In genomic region chr15:57376695-57377477, GRCh38 we compare ENCODE assay signal across 8 cellular contexts. TPM values are rescaled to one million over a fixed set of nuclear protein-coding genes. Genes with fewer than 3 reads are reported as not detected.
A peak's percentile ranks its signal among the peaks of the same experiment; 100 is the strongest.
DNase-seq lines count a peak whose midpoint lies in the region; ATAC-seq and TF ChIP-seq lines count a peak whose summit lies in the region.

No MANE protein-coding gene starts in this region.

- DNase-seq in EL: peak; percentile 30
- peak in 1 of 2 experiments; percentile 4 for DNase-seq in PC-9
- no peak for DNase-seq in fibroblast of villous mesenchyme (ENCODE audit: low read depth)
- DNase-seq in omental fat pad (ENCODE audit: low spot score): peak; percentile 32
- DNase-seq in NCI-H446 treated with DMSO at 0.1 percent for 48 hours (lab: John Stamatoyannopoulos, UW): no peak

- H3F3A ChIP-seq in PC-9 (ENCODE audit: insufficient read depth, low read depth): no peaks in the 10 kb centered on the region

- H3K4me3 ChIP-seq in PC-9 (peak overlapping the region; percentile 42; the same call in 1 of the 2 replicates), fibroblast of villous mesenchyme (ENCODE audit: low read depth, low read length) (peak overlapping the region; percentile 59)

- peak; percentile 80 for ATAC-seq in omental fat pad (ENCODE audit: low FRiP score)
- no peak for ATAC-seq in GM19324 (IDR thresholded peaks at IDR 0.05; ENCODE audit: low FRiP score, unreplicated experiment)
- no peak for ATAC-seq in HG03571 (IDR thresholded peaks at IDR 0.05; ENCODE audit: unreplicated experiment)
- no peak for ATAC-seq in GM21447 (IDR thresholded peaks at IDR 0.05; ENCODE audit: unreplicated experiment)

- POLR2A ChIA-PET in PC-9 (lab: Charles Lee; ENCODE audit: unreplicated experiment): no interaction called here

- CTCF ChIA-PET in PC-9 (lab: Charles Lee): interaction anchor here (1.5 kb wide), 1 partner anchor 151 kb away, joined by 6 read pairs; no protein-coding TSS in a partner anchor

- peaks cover 21% of the 10 kb centered on the region; the same call in 1 of the 2 replicates for H3K27me3 ChIP-seq in PC-9 (ENCODE audit: insufficient read depth, low read depth)

- no peaks in the 10 kb centered on the region for H3K79me2 ChIP-seq in PC-9 (ENCODE audit: low read depth)

- no peak overlapping the region for H2AFZ ChIP-seq in PC-9

- H3K27ac ChIP-seq in PC-9: no peak overlapping the region

- H3K4me2 ChIP-seq in PC-9: peak overlapping the region; percentile 74

- H3K9me2 ChIP-seq in PC-9 (ENCODE audit: insufficient read depth): no peaks in the 10 kb centered on the region

- H3K36me3 ChIP-seq in PC-9 (ENCODE audit: low read depth): no peaks in the 10 kb centered on the region

- TF ChIP-seq CTCF in PC-9 (conservative IDR thresholded peaks at IDR 0.05) (no peak), fibroblast of villous mesenchyme (IDR thresholded peaks at IDR 0.05; ENCODE audit: insufficient read depth, low read depth, low read length) (no peak), omental fat pad (IDR thresholded peaks at IDR 0.05) (no peak)

- intact Hi-C loops in PC-9 (cut with micrococcal nuclease; ENCODE audit: unreplicated experiment): no loop called here

- no peaks in the 10 kb centered on the region for H4K20me1 ChIP-seq in PC-9 (ENCODE audit: insufficient read depth)

- no peaks in the 10 kb centered on the region for H3K4me1 ChIP-seq in PC-9 (replicated peaks; ENCODE audit: insufficient read depth)

- H3K9me3 ChIP-seq in PC-9 (ENCODE audit: insufficient read depth, low read depth): no peaks in the 10 kb centered on the region

- BruUV-seq in PC-9 (replicated peaks; lab: Mats Ljungman, UMichigan): no TSS peak

RNA-seq across cellular contexts. Expression of gene CGNL1, which starts 0.6 kb away (rescaled TPM):
- total RNA-seq in PC-9 (2021) (0.31 and 0.50 TPM in 2 replicates), fibroblast of villous mesenchyme (0.43 and 0.64 TPM in 2 replicates), omental fat pad (10 to 100 TPM in 1 of 4 donors, 1 to 10 TPM in 3; 4.7 to 13.7 (median 7.3) TPM)

Comparison
In these comparisons a context has a peak if more than half of its experiments do, and no peak if none do; other contexts are left out.
1. DNase-seq: peak in EL (single experiment) and omental fat pad (single experiment); none in fibroblast of villous mesenchyme (single experiment) and NCI-H446 treated with DMSO at 0.1 percent for 48 hours (single experiment).